1 cellular context compared by ENCODE assay signal in genomic region chr2:197209742-197210408, GRCh38.
TF ChIP-seq lines count a peak whose summit lies in the region.

No MANE protein-coding gene starts in this region.

TF ChIP-seq in GM12878, 131 proteins besides CTCF, POLR2A, EP300 and RAD21 (continued from another document and continues in another):
- TF ChIP-seq ZNF687 (IDR thresholded peaks at IDR 0.05) (peak; percentile 60), RBBP5 (conservative IDR thresholded peaks at IDR 0.05) (0 out of 2 replicates have a peak, but pooled peaks have one; percentile 20), PAX8 (IDR thresholded peaks at IDR 0.05) (no peak), ZBTB40 (IDR thresholded peaks at IDR 0.05; ENCODE audit: borderline replicate concordance) (peak; percentile 15; the same call in 1 of the 2 replicates), IKZF1 (conservative IDR thresholded peaks at IDR 0.05) (no peak; the same call in 1 of the 2 replicates), YY1 (IDR thresholded peaks at IDR 0.05; ENCODE audit: low read depth, low read length) (no peak), POLR2AphosphoS2 (IDR thresholded peaks at IDR 0.05; ENCODE audit: low read depth, low read length) (peak; percentile 42; the same call in 1 of the 2 replicates), SMAD1 (IDR thresholded peaks at IDR 0.05; ENCODE audit: low read depth, partially characterized antibody) (no peak), TAF1 (IDR thresholded peaks at IDR 0.05; ENCODE audit: borderline replicate concordance, low read depth, low read length) (no peak; the same call in 1 of the 2 replicates), MTA3 (IDR thresholded peaks at IDR 0.05; ENCODE audit: borderline replicate concordance, low read length) (0 out of 2 replicates have a peak, but pooled peaks have one; percentile 63), ZZZ3 (IDR thresholded peaks at IDR 0.05; ENCODE audit: control insufficient read depth, insufficient read length, low read depth) (no peak), TARDBP (IDR thresholded peaks at IDR 0.05; ENCODE audit: borderline replicate concordance) (no peak), ZNF24 (IDR thresholded peaks at IDR 0.05) (no peak), SKIL (IDR thresholded peaks at IDR 0.05; ENCODE audit: low read depth, poor library complexity, severe bottlenecking) (no peak), STAT1 (conservative IDR thresholded peaks at IDR 0.05) (no peak), BCL11A (IDR thresholded peaks at IDR 0.05; ENCODE audit: low read depth, low read length) (no peak), PKNOX1 (IDR thresholded peaks at IDR 0.05) (no peak), JUND (IDR thresholded peaks at IDR 0.05; ENCODE audit: low read depth, low read length) (no peak), MEF2B (IDR thresholded peaks at IDR 0.05; ENCODE audit: partially characterized antibody, poor library complexity, severe bottlenecking) (peak; percentile 55), NRF1 (conservative IDR thresholded peaks at IDR 0.05; ENCODE audit: low read depth, low read length) (no peak), HDAC2 (IDR thresholded peaks at IDR 0.05) (no peak), E4F1 (IDR thresholded peaks at IDR 0.05; ENCODE audit: borderline replicate concordance, partially characterized antibody) (no peak), HDGF (IDR thresholded peaks at IDR 0.05) (no peak), RAD51 (IDR thresholded peaks at IDR 0.05) (no peak), FOXM1 (IDR thresholded peaks at IDR 0.05; ENCODE audit: low read depth, low read length) (no peak), ATF3 (IDR thresholded peaks at IDR 0.05; ENCODE audit: borderline replicate concordance, extremely low read depth, low read depth, low read length) (no peak), WRNIP1 (IDR thresholded peaks at IDR 0.05; ENCODE audit: borderline replicate concordance, low read depth, low read length) (0 out of 2 replicates have a peak, but pooled peaks have one; percentile 5), SMAD5 (IDR thresholded peaks at IDR 0.05; ENCODE audit: low read depth) (no peak), GABPA (IDR thresholded peaks at IDR 0.05; ENCODE audit: low read depth) (no peak), ZNF592 (IDR thresholded peaks at IDR 0.05) (no peak; the same call in 1 of the 2 replicates), IRF4 (IDR thresholded peaks at IDR 0.05; ENCODE audit: low read depth, low read length) (no peak), NFXL1 (IDR thresholded peaks at IDR 0.05; ENCODE audit: borderline replicate concordance) (no peak), MYB (IDR thresholded peaks at IDR 0.05; ENCODE audit: borderline replicate concordance, low read depth, low read length) (no peak), RELB (IDR thresholded peaks at IDR 0.05; ENCODE audit: low read depth) (peak; percentile 49)
